ENCODE assay signal across 1 cellular context in the genomic region with DNA sequence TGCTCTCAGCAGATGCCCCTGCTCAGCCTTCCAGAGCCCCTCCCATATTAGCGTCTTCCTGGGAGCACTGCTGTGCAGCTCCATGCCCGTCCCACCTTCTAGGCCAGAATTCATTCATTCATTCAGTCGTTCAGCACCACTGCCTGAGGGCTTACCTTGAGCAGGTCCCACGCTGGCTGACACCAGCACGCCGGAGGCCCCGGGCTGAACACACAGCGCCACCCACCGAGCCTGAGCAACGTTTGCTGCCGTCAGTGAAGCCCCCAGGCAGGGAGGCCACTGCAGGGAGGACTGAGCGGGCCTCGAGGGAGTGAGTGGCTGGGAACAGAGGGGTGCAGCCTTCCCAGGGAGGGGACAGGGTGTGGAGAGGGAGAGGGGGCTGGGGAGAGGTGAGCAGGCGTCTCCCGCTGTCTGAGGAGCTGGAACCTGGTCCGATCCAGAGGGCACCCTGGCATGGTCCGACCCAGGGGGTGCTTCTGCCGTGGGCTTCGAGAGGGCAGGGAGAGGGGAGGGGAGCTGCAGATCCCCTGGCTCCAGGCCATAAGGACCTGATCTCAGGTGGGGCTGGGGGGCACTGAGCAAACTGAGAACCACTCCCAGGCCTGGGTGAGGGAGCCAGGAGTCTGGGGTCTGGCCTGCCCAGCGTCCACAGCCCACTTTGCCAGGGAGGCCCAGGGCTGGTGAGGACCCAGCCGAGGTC.
A peak's percentile ranks its signal among the peaks of the same experiment; 100 is the strongest.
TF ChIP-seq lines count a peak whose summit lies in the region.

No MANE protein-coding gene starts in this region.

TF ChIP-seq in HepG2, 621 proteins besides CTCF, POLR2A, EP300 and RAD21:
- TF ChIP-seq PRDM10 (CRISPR knock-in tag; IDR thresholded peaks at IDR 0.05; ENCODE audit: low read depth) = no peak
- peak; percentile 57 for TF ChIP-seq ZNF263 (CRISPR knock-in tag; IDR thresholded peaks at IDR 0.05)
